In genomic region chr6:129661478-129662405, GRCh38 we compare ENCODE assay signal across 10 cellular contexts. TPM values are rescaled to one million over a fixed set of nuclear protein-coding genes. Genes with fewer than 3 reads are reported as not detected.
A peak's percentile ranks its signal among the peaks of the same experiment; 100 is the strongest.
DNase-seq lines count a peak whose midpoint lies in the region; ATAC-seq, FAIRE-seq and TF ChIP-seq lines count a peak whose summit lies in the region.
"Had no signal": no experiment of that assay in that cellular context is flagged by ENCODE, and none has a peak within 500 bp of the region (broad histone marks: within the 10 kb centered on the region; RNA-seq: fewer than 3 reads in every experiment).

No MANE protein-coding gene starts in this region.

- FAIRE-seq in A549 (lab: Jason Lieb, UNC), result no peak

- POLR2A ChIA-PET in A549 (lab: Yijun Ruan, JAX), result interaction anchor here (0.7 kb wide), 1 partner anchor 13 kb away, joined by 4 read pairs; no protein-coding TSS in a partner anchor

- TF ChIP-seq EP300 in A549 (IDR thresholded peaks at IDR 0.05), result no peak

- no peaks in the 10 kb centered on the region for H3K9me3 ChIP-seq in A549

- peak overlapping the region in 4 of 5 experiments; percentile 16 to 65 (median 44) for H3K4me3 Mint-ChIP-seq in brain

- no peak overlapping the region for H3K4me3 ChIP-seq in A549

- H3K27me3 Mint-ChIP-seq in brain, result no peaks in the 10 kb centered on the region

- H3K27ac Mint-ChIP-seq in brain, result peak overlapping the region; percentile 23 to 91 (median 79)

- CTCF ChIA-PET in A549 (lab: Yijun Ruan, JAX), result interaction anchor here (1.2 kb wide), 1 partner anchor 21 kb away, joined by 3 read pairs; no protein-coding TSS in a partner anchor

- DNase-seq in A549 (ENCODE audit: low read depth in 1 of 2, low spot score in 1 of 2) (no peak), GM19240 (ENCODE audit: insufficient read length, low spot score) (no peak), NCI-H1436 treated with DMSO at 0.1 percent for 48 hours (lab: John Stamatoyannopoulos, UW) (no peak), NAMALWA (ENCODE audit: low spot score) (no peak)
- DNase-seq in activated CD4-positive, CD25-positive, alpha-beta regulatory T cell treated with anti-CD3 and anti-CD28 coated beads, Interleukin-2, amount 50 U/mL, for 72 hours, result no peak
- DNase-seq: activated T-cell treated with anti-CD3 and anti-CD28 coated beads, Interleukin-2, amount 50 U/mL, for 48 hours had no signal

- peak overlapping the region; percentile 35 to 37; a peak in 5 of 6 replicates for H3K27ac ChIP-seq in A549
- H3K27ac ChIP-seq: C4-2B had no signal

- 96% methylated on average over 7 of the region's 7 CpGs for WGBS in A549 (ENCODE audit: missing lambda C conversion rate)

- no peaks in the 10 kb centered on the region for H3K36me3 Mint-ChIP-seq in brain

- ATAC-seq in A549, result no peak
- ATAC-seq in GM19397 (IDR thresholded peaks at IDR 0.05; ENCODE audit: unreplicated experiment), result peak; percentile 20
- peak; percentile 13 for ATAC-seq in HG03097 (IDR thresholded peaks at IDR 0.05; ENCODE audit: low FRiP score, unreplicated experiment)

- TF ChIP-seq POLR2A in A549 (IDR thresholded peaks at IDR 0.05; ENCODE audit: low read length), result no peak

- no peak for TF ChIP-seq CTCF in A549 (IDR thresholded peaks at IDR 0.05)
- no peak for TF ChIP-seq CTCF in brain (conservative IDR thresholded peaks at IDR 0.05)

- H3K4me2 ChIP-seq in A549, result no peak overlapping the region; the same call in 2 of the 3 replicates

- TF ChIP-seq RAD21 in A549 (conservative IDR thresholded peaks at IDR 0.05 in 1 of 2, IDR thresholded peaks at IDR 0.05 in 1 of 2), result no peak

- no peaks in the 10 kb centered on the region for H3K9me3 Mint-ChIP-seq in brain

- peaks cover 66% of the 10 kb centered on the region for H3K4me1 Mint-ChIP-seq in brain

- peaks cover 50% of the 10 kb centered on the region for H3K4me1 ChIP-seq in A549

TF ChIP-seq in A549, 52 proteins besides CTCF, POLR2A, EP300 and RAD21:
- TF ChIP-seq CEBPB (IDR thresholded peaks at IDR 0.05) (no peak), MAFK (IDR thresholded peaks at IDR 0.05; ENCODE audit: partially characterized antibody) (no peak), GATA3 (IDR thresholded peaks at IDR 0.05; ENCODE audit: borderline replicate concordance) (no peak), FOSL2 (IDR thresholded peaks at IDR 0.05) (no peak), FOSL2 (CRISPR knock-in tag; IDR thresholded peaks at IDR 0.05) (no peak), BHLHE40 (IDR thresholded peaks at IDR 0.05; ENCODE audit: low read depth, low read length) (no peak)

RNA-seq across cellular contexts. Expression of gene ARHGAP18, which starts 48.2 kb away (rescaled TPM):
- polyA plus RNA-seq in A549 (2011; rRNA removed) (13.3 and 16.7 TPM in 2 replicates), A549 (2017; fragmentation: RNase III; extraction: RNeasy Plus Mini Kit Qiagen cat#74134 plus additional on column Dnase treatment) (8.1 to 13.4 TPM (median 11.2 TPM) in 3 replicates), brain (ENCODE audit: insufficient read depth, low read depth, low replicate concordance) (0.63 TPM)
- 1.4 TPM in 2 replicates for polyA plus RNA-seq in A549 (2012; cell fraction: cytosol; rRNA removed)
- polyA plus RNA-seq in A549 (2012; cell fraction: nucleus; rRNA removed), result 0.55 and 0.75 TPM in 2 replicates
- 13.5 and 13.7 TPM in 2 replicates for polyA minus RNA-seq in A549 (2011; rRNA and poly(A)+ RNA removed)

Comparison
In these comparisons a context has a peak if more than half of its experiments do, and no peak if none do; other contexts are left out.
1. ATAC-seq: peak in GM19397 (single experiment) and HG03097 (single experiment); none in A549 (0 of 2).